In the genomic region with DNA sequence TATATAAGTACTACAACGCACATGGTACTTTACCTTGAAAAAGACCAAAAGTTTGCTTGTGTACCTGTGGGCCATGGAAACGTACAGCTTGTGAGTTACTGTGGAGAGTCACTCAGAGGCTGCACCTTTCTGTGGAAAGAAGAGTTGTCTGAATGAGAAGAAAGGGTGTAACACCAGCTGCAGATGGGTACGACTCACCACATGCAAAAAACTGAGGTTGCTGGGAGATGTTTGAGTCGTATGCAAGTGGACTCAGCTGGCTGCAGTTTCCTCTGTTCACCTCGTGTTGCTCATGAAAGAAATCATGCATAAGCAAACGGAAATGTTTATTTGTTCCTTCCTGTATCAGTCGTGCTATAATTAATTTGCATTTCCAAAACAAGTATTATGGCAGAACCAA, we compare ENCODE assay signal across 14 cellular contexts. TPM values are rescaled to one million over a fixed set of nuclear protein-coding genes. Genes with fewer than 3 reads are reported as not detected.
DNase-seq lines count a peak whose midpoint lies in the region; ATAC-seq, FAIRE-seq and TF ChIP-seq lines count a peak whose summit lies in the region.
"Had no signal": no experiment of that assay in that cellular context is flagged by ENCODE, and none has a peak within 500 bp of the region (broad histone marks: within the 10 kb centered on the region; RNA-seq: fewer than 3 reads in every experiment).

No MANE protein-coding gene starts in this region.

- H3K9me1 ChIP-seq in keratinocyte (ENCODE audit: control insufficient read depth, extremely low read depth, insufficient read depth, low read length) = no peaks in the 10 kb centered on the region

- H3K4me3 ChIP-seq in GM06990 (replicated peaks; ENCODE audit: low read depth, low read length) (no peak overlapping the region), GM23338 (no peak overlapping the region), keratinocyte (ENCODE audit: control insufficient read depth in 2 of 3, extremely low read depth in 1 of 3, insufficient read depth in 2 of 3, low read depth in 1 of 3, low read length in 3 of 3) (no peak overlapping the region), HAP-1 (no peak overlapping the region)
- H3K4me3 ChIP-seq: thyroid gland had no signal

- H3K27me3 ChIP-seq in GM06990 (replicated peaks; ENCODE audit: control insufficient read depth, insufficient read depth, low read length) (no peaks in the 10 kb centered on the region; the same call in 1 of the 2 replicates), GM23338 (ENCODE audit: insufficient read depth) (no peaks in the 10 kb centered on the region), keratinocyte (ENCODE audit: control insufficient read depth, extremely low read depth, insufficient read depth, low read length) (peaks cover 6% of the 10 kb centered on the region), HAP-1 (ENCODE audit: low read depth) (no peaks in the 10 kb centered on the region)
- H3K27me3 ChIP-seq: thyroid gland had no signal

- H3K4me3 Mint-ChIP-seq in GM23338 = no peak overlapping the region
- H3K4me3 Mint-ChIP-seq in activated T-cell treated with anti-CD3 and anti-CD28 coated beads, Interleukin-2, amount 50 U/mL, for 24 hours = no peak overlapping the region

- no peaks in the 10 kb centered on the region for H3F3A ChIP-seq in GM23338 (replicated peaks; ENCODE audit: low read depth)

- dilution Hi-C loops in keratinocyte (cut with MboI; ENCODE audit: extremely low pct_ligation_motif_present, low sequenced_read_pairs) = no loop called here

- no peaks in the 10 kb centered on the region; the same call in 2 of the 3 replicates for H3K36me3 Mint-ChIP-seq in GM23338 (ENCODE audit: low read depth)
- H3K36me3 Mint-ChIP-seq in activated T-cell treated with anti-CD3 and anti-CD28 coated beads, Interleukin-2, amount 50 U/mL, for 24 hours (ENCODE audit: low read depth) = no peaks in the 10 kb centered on the region

- no peaks in the 10 kb centered on the region for H3K27me3 Mint-ChIP-seq in GM23338 (ENCODE audit: insufficient read depth, low read depth, poor library complexity)
- H3K27me3 Mint-ChIP-seq in activated T-cell treated with anti-CD3 and anti-CD28 coated beads, Interleukin-2, amount 50 U/mL, for 24 hours = peaks cover 19% of the 10 kb centered on the region

- no peak overlapping the region for H3K9ac ChIP-seq in keratinocyte (ENCODE audit: control insufficient read depth, extremely low read depth, insufficient read depth, low read length)

- no peak overlapping the region for H3K4me2 ChIP-seq in GM23338
- no peak overlapping the region for H3K4me2 ChIP-seq in keratinocyte (ENCODE audit: control insufficient read depth, extremely low read depth, insufficient read depth, low read depth, low read length)

- H4K20me1 ChIP-seq in GM23338 (replicated peaks; ENCODE audit: insufficient read depth) (no peaks in the 10 kb centered on the region), keratinocyte (ENCODE audit: control insufficient read depth, extremely low read depth, insufficient read depth, low read length) (no peaks in the 10 kb centered on the region)

- in situ Hi-C loops in HAP-1 (cut with MboI; ENCODE audit: low sequenced_read_pairs) = no loop called here

- H3K9me3 ChIP-seq in keratinocyte (ENCODE audit: control insufficient read depth, low read depth, low read length) (no peaks in the 10 kb centered on the region), HAP-1 (no peaks in the 10 kb centered on the region)
- H3K9me3 ChIP-seq: thyroid gland had no signal

- FAIRE-seq in keratinocyte (lab: Jason Lieb, UNC) = peak; percentile 9
- FAIRE-seq: H54 had no signal

- no peak for ATAC-seq in GM23338

- no peaks in the 10 kb centered on the region for H3K36me3 ChIP-seq in GM06990 (ENCODE audit: control insufficient read depth, insufficient read depth, low read length)
- no peaks in the 10 kb centered on the region for H3K36me3 ChIP-seq in GM23338 (ENCODE audit: insufficient read depth)
- no peaks in the 10 kb centered on the region for H3K36me3 ChIP-seq in keratinocyte (ENCODE audit: control insufficient read depth in 2 of 2, extremely low read depth in 1 of 2, insufficient read depth in 2 of 2, low read length in 2 of 2)
- no peaks in the 10 kb centered on the region for H3K36me3 ChIP-seq in HAP-1 (replicated peaks)
- H3K36me3 ChIP-seq: thyroid gland had no signal

- H2AFZ ChIP-seq in GM23338 = no peak overlapping the region
- no peak overlapping the region for H2AFZ ChIP-seq in keratinocyte (ENCODE audit: control insufficient read depth, low read length)

- H3K4me1 ChIP-seq in GM23338 (ENCODE audit: insufficient read depth) (peaks cover 14% of the 10 kb centered on the region), keratinocyte (ENCODE audit: control insufficient read depth, extremely low read depth, insufficient read depth, low read length) (no peaks in the 10 kb centered on the region), HAP-1 (no peaks in the 10 kb centered on the region)
- H3K4me1 ChIP-seq: thyroid gland had no signal

- H3K9me3 Mint-ChIP-seq in GM23338 = no peaks in the 10 kb centered on the region; the same call in 2 of the 3 replicates
- H3K9me3 Mint-ChIP-seq in activated T-cell treated with anti-CD3 and anti-CD28 coated beads, Interleukin-2, amount 50 U/mL, for 24 hours = no peaks in the 10 kb centered on the region

- H3K27ac Mint-ChIP-seq in GM23338 = no peak overlapping the region
- H3K27ac Mint-ChIP-seq in activated T-cell treated with anti-CD3 and anti-CD28 coated beads, Interleukin-2, amount 50 U/mL, for 24 hours = peak overlapping the region; percentile 61

- H3K27ac ChIP-seq in GM23338 (ENCODE audit: low read depth) = no peak overlapping the region
- no peak overlapping the region for H3K27ac ChIP-seq in keratinocyte (ENCODE audit: control insufficient read depth, insufficient read depth, low read length)
- H3K27ac ChIP-seq: thyroid gland had no signal

- DNase-seq in GM06990 (ENCODE audit: extremely low read depth, insufficient read length) (peak; percentile 9), GM23338 (ENCODE audit: low spot score) (peak; percentile 8), keratinocyte (ENCODE audit: low read depth, low spot score) (no peak), DMS 273 treated with DMSO at 0.1 percent for 48 hours (lab: John Stamatoyannopoulos, UW) (no peak), NCI-H1930 (lab: John Stamatoyannopoulos, UW) (no peak), HAP-1 (ENCODE audit: low spot score in 2 of 2) (no peak)
- no peak for DNase-seq in activated T-cell treated with anti-CD3 and anti-CD28 coated beads, Interleukin-2, amount 50 U/mL, for 24 hours
- no peak for DNase-seq in activated effector memory CD4-positive, alpha-beta T cell treated with Interleukin-2 at 50 U/mL for 16 hours
- DNase-seq: activated CD8-positive, alpha-beta memory T cell treated with anti-CD3 and anti-CD28 coated beads for 24 hours; kidney; thyroid gland had no signal

- H3K4me1 Mint-ChIP-seq in GM23338 = peaks cover 19% of the 10 kb centered on the region
- H3K4me1 Mint-ChIP-seq in activated T-cell treated with anti-CD3 and anti-CD28 coated beads, Interleukin-2, amount 50 U/mL, for 24 hours (ENCODE audit: low read depth) = peaks cover 25% of the 10 kb centered on the region

- TF ChIP-seq CTCF in GM06990 (IDR thresholded peaks at IDR 0.05; ENCODE audit: insufficient read depth, low read length, poor library complexity, severe bottlenecking) = no peak
- TF ChIP-seq CTCF in GM23338 (conservative IDR thresholded peaks at IDR 0.05; ENCODE audit: low read depth in 2 of 2) = no peak
- no peak for TF ChIP-seq CTCF in keratinocyte (optimal IDR thresholded peaks at IDR 0.05 in 1 of 3, IDR thresholded peaks at IDR 0.05 in 1 of 3, conservative IDR thresholded peaks at IDR 0.05 in 1 of 3; ENCODE audit: extremely low read depth in 1 of 3, insufficient read depth in 2 of 3, low read length in 3 of 3)

- H3K9me2 ChIP-seq in GM23338 (ENCODE audit: insufficient read depth) = peaks cover 7% of the 10 kb centered on the region; the same call in 1 of the 2 replicates

- H3K79me2 ChIP-seq in GM23338 (replicated peaks; ENCODE audit: insufficient read depth) (no peaks in the 10 kb centered on the region), keratinocyte (ENCODE audit: control insufficient read depth, insufficient read depth, low read length) (no peaks in the 10 kb centered on the region)

TF ChIP-seq in GM23338, 12 proteins besides CTCF, POLR2A, EP300 and RAD21 (continues in another document):
- TF ChIP-seq JUNB (IDR thresholded peaks at IDR 0.05; ENCODE audit: unreplicated experiment) (no peak), ZNF114 (CRISPR knock-in tag; IDR thresholded peaks at IDR 0.05) (no peak), EZH2 (IDR thresholded peaks at IDR 0.05; ENCODE audit: low read depth, unreplicated experiment) (no peak), ETS1 (IDR thresholded peaks at IDR 0.05) (no peak), EZH2phosphoT487 (IDR thresholded peaks at IDR 0.05; ENCODE audit: unreplicated experiment) (no peak), POLR2AphosphoS5 (IDR thresholded peaks at IDR 0.05; ENCODE audit: low read depth) (no peak), ZNF331 (CRISPR knock-in tag; IDR thresholded peaks at IDR 0.05; ENCODE audit: low read depth) (no peak), NANOG (IDR thresholded peaks at IDR 0.05; ENCODE audit: borderline replicate concordance) (no peak)

RNA-seq across cellular contexts. Expression of gene DYNLRB2, which starts 22.4 kb away (rescaled TPM):
- total RNA-seq in GM23338 (2014; rRNA removed; shearing (Covaris generic)) = not detected in 2 replicates
- polyA plus RNA-seq in GM23338 (2016; fragmentation: Nextera tagmentation; extraction: Ambion mirVana) = not detected in 2 replicates
- 0.24 to 1.0 TPM (median 0.51 TPM) in 3 replicates for polyA plus RNA-seq in keratinocyte
- 1.0 TPM for polyA plus RNA-seq in keratinocyte (2011; ENCODE audit: low read depth)
- polyA plus RNA-seq in keratinocyte (2011; cell fraction: cytosol; rRNA removed) = 0.47 and 0.53 TPM in 2 replicates
- polyA plus RNA-seq in keratinocyte (2011; cell fraction: nucleus; rRNA removed) = 0.52 and 0.67 TPM in 2 replicates
- polyA plus RNA-seq in keratinocyte (2012; ENCODE audit: low replicate concordance) = 0.79 and 0.95 TPM in 2 replicates
- not detected in 3 replicates for polyA minus RNA-seq in keratinocyte
- polyA minus RNA-seq in keratinocyte (2011; cell fraction: cytosol; rRNA and poly(A)+ RNA removed) = not detected
- not detected in 2 replicates for polyA minus RNA-seq in keratinocyte (2011; cell fraction: nucleus; rRNA and poly(A)+ RNA removed)
- total RNA-seq: NCI-H460, osteocyte had no signal

Comparison
In these comparisons a context has a peak if more than half of its experiments do, and no peak if none do; other contexts are left out.
1. DNase-seq: peak in GM06990 (single experiment) and GM23338 (single experiment); none in activated T-cell treated with anti-CD3 and anti-CD28 coated beads, Interleukin-2, amount 50 U/mL, for 24 hours (single experiment), keratinocyte (single experiment), DMS 273 treated with DMSO at 0.1 percent for 48 hours (single experiment), activated effector memory CD4-positive, alpha-beta T cell treated with Interleukin-2 at 50 U/mL for 16 hours (single experiment), NCI-H1930 (0 of 2) and HAP-1 (0 of 2).